37 cellular contexts compared by ENCODE assay signal in genomic region chr15:50813089-50813488, GRCh38.
"Had no signal": no experiment of that assay in that cellular context is flagged by ENCODE, and none has a peak within 500 bp of the region (broad histone marks: within the 10 kb centered on the region; RNA-seq: fewer than 3 reads in every experiment).

No MANE protein-coding gene starts in this region.

- H3K4me1 Mint-ChIP-seq: activated B cell treated with CpG ODN at 0.5 μM for 24 hours; activated CD4-positive, alpha-beta T cell treated with anti-CD3 and anti-CD28 coated beads for 36 hours; activated CD4-positive, alpha-beta T cell treated with anti-CD3 and anti-CD28 coated beads, Interleukin-2, amount 10 ng/mL, durations not matched to agents 24 days and 14 days; activated CD8-positive, alpha-beta memory T cell treated with anti-CD3 and anti-CD28 coated beads, Interleukin-2, amount 10 ng/mL, durations not matched to agents 7 days and 5 days; activated naive CD4-positive, alpha-beta T cell treated with anti-CD3 and anti-CD28 coated beads, Interleukin-2, amount 50 U/mL, for 24 hours; activated naive CD8-positive, alpha-beta T cell treated with anti-CD3 and anti-CD28 coated beads for 36 hours; activated naive CD8-positive, alpha-beta T cell treated with anti-CD3 and anti-CD28 coated beads, Interleukin-2, amount 50 U/mL, for 24 hours had no signal

- H3K27me3 ChIP-seq: adrenal gland, body of pancreas, esophagus squamous epithelium, gastroesophageal sphincter, heart right ventricle had no signal

- H3K36me3 ChIP-seq: adrenal gland, esophagus squamous epithelium, gastroesophageal sphincter, heart right ventricle, WERI-Rb-1 had no signal

- H3K9me3 ChIP-seq: adrenal gland, body of pancreas, esophagus squamous epithelium, gastroesophageal sphincter, heart right ventricle had no signal

- H3K27ac Mint-ChIP-seq: activated B cell treated with CpG ODN at 0.5 μM for 24 hours; activated CD4-positive, alpha-beta memory T cell treated with anti-CD3 and anti-CD28 coated beads for 36 hours; activated CD4-positive, alpha-beta T cell treated with anti-CD3 and anti-CD28 coated beads for 36 hours; activated CD4-positive, alpha-beta T cell treated with anti-CD3 and anti-CD28 coated beads, Interleukin-2, amount 10 ng/mL, durations not matched to agents 24 days and 14 days; activated CD8-positive, alpha-beta memory T cell treated with anti-CD3 and anti-CD28 coated beads, Interleukin-2, amount 10 ng/mL, durations not matched to agents 7 days and 5 days; activated CD8-positive, alpha-beta T cell treated with anti-CD3 and anti-CD28 coated beads, Interleukin-2, amount 10 ng/mL, durations not matched to agents 7 days and 5 days; activated naive CD4-positive, alpha-beta T cell treated with anti-CD3 and anti-CD28 coated beads for 36 hours; activated naive CD4-positive, alpha-beta T cell treated with anti-CD3 and anti-CD28 coated beads, Interleukin-2, amount 50 U/mL, for 24 hours; activated naive CD8-positive, alpha-beta T cell treated with anti-CD3 and anti-CD28 coated beads for 36 hours; activated naive CD8-positive, alpha-beta T cell treated with anti-CD3 and anti-CD28 coated beads, Interleukin-2, amount 50 U/mL, for 24 hours; activated T-helper 1 cell treated with anti-CD3 and anti-CD28 coated beads, Interleukin-12 subunit alpha, Interleukin-12 subunit beta, Interleukin-2, Interleukin-4 antibody, amounts not matched to agents 30 ng/mL and 10 ng/mL and 1 ng/mL, durations not matched to agents 14 hours and 24 hours and 36 hours; activated T-helper 2 cell treated with anti-CD3 and anti-CD28 coated beads, Interferon-gamma antibody, Interleukin-2, Interleukin-4, amounts not matched to agents 10 μg/mL and 5 μg/mL and 100 μg/mL, durations not matched to agents 14 hours and 24 hours and 36 hours; effector memory CD8-positive, alpha-beta T cell; T-helper 17 cell; T-helper 2 cell treated with Interferon-gamma antibody and Interleukin-4, amounts not matched to agents 5 μg/mL and 100 μg/mL, for 36 hours had no signal

- H3K4me1 ChIP-seq: adrenal gland, body of pancreas, gastroesophageal sphincter, heart right ventricle had no signal

- H3K4me3 Mint-ChIP-seq: activated B cell treated with CpG ODN at 0.5 μM for 24 hours; activated CD4-positive, alpha-beta memory T cell treated with anti-CD3 and anti-CD28 coated beads for 36 hours; activated CD4-positive, alpha-beta T cell treated with anti-CD3 and anti-CD28 coated beads for 36 hours; activated CD4-positive, alpha-beta T cell treated with anti-CD3 and anti-CD28 coated beads, Interleukin-2, amount 10 ng/mL, durations not matched to agents 24 days and 14 days; activated CD8-positive, alpha-beta memory T cell treated with anti-CD3 and anti-CD28 coated beads, Interleukin-2, amount 10 ng/mL, durations not matched to agents 7 days and 5 days; activated CD8-positive, alpha-beta T cell treated with anti-CD3 and anti-CD28 coated beads, Interleukin-2, amount 10 ng/mL, durations not matched to agents 7 days and 5 days; activated naive CD4-positive, alpha-beta T cell treated with anti-CD3 and anti-CD28 coated beads for 36 hours; activated naive CD4-positive, alpha-beta T cell treated with anti-CD3 and anti-CD28 coated beads, Interleukin-2, amount 50 U/mL, for 24 hours; activated naive CD8-positive, alpha-beta T cell treated with anti-CD3 and anti-CD28 coated beads for 36 hours; activated naive CD8-positive, alpha-beta T cell treated with anti-CD3 and anti-CD28 coated beads, Interleukin-2, amount 50 U/mL, for 24 hours; activated T-helper 1 cell treated with anti-CD3 and anti-CD28 coated beads, Interleukin-12 subunit alpha, Interleukin-12 subunit beta, Interleukin-2, Interleukin-4 antibody, amounts not matched to agents 30 ng/mL and 10 ng/mL and 1 ng/mL, durations not matched to agents 14 hours and 24 hours and 36 hours; effector memory CD8-positive, alpha-beta T cell; T-helper 17 cell; T-helper 2 cell treated with Interferon-gamma antibody and Interleukin-4, amounts not matched to agents 5 μg/mL and 100 μg/mL, for 36 hours had no signal

- H3K4me3 ChIP-seq: adrenal gland, body of pancreas, esophagus squamous epithelium, gastroesophageal sphincter, heart right ventricle had no signal

- ATAC-seq: activated CD4-positive, alpha-beta T cell treated with anti-CD3 and anti-CD28 coated beads for 36 hours; activated CD4-positive, CD25-positive, alpha-beta regulatory T cell treated with anti-CD3 and anti-CD28 coated beads, Interleukin-2, amount 50 U/mL, for 24 hours; activated CD8-positive, alpha-beta memory T cell treated with anti-CD3 and anti-CD28 coated beads, Interleukin-2, amount 10 ng/mL, durations not matched to agents 7 days and 5 days; activated CD8-positive, alpha-beta T cell treated with anti-CD3 and anti-CD28 coated beads, Interleukin-2, amount 10 ng/mL, durations not matched to agents 7 days and 5 days; activated naive CD8-positive, alpha-beta T cell treated with anti-CD3 and anti-CD28 coated beads, Interleukin-2, amount 50 U/mL, for 24 hours; body of pancreas; effector memory CD8-positive, alpha-beta T cell; gastroesophageal sphincter; heart right ventricle; T-helper 17 cell had no signal

- H3K36me3 Mint-ChIP-seq: activated CD4-positive, alpha-beta memory T cell treated with anti-CD3 and anti-CD28 coated beads for 36 hours; activated CD8-positive, alpha-beta memory T cell treated with anti-CD3 and anti-CD28 coated beads, Interleukin-2, amount 10 ng/mL, durations not matched to agents 7 days and 5 days; activated naive CD4-positive, alpha-beta T cell treated with anti-CD3 and anti-CD28 coated beads, Interleukin-2, amount 50 U/mL, for 24 hours; activated naive CD8-positive, alpha-beta T cell treated with anti-CD3 and anti-CD28 coated beads for 36 hours had no signal

- H3K9me3 Mint-ChIP-seq: activated B cell treated with CpG ODN at 0.5 μM for 24 hours; activated CD4-positive, alpha-beta memory T cell treated with anti-CD3 and anti-CD28 coated beads for 36 hours; activated CD4-positive, alpha-beta T cell treated with anti-CD3 and anti-CD28 coated beads, Interleukin-2, amount 10 ng/mL, durations not matched to agents 24 days and 14 days; activated naive CD4-positive, alpha-beta T cell treated with anti-CD3 and anti-CD28 coated beads for 36 hours; activated naive CD4-positive, alpha-beta T cell treated with anti-CD3 and anti-CD28 coated beads, Interleukin-2, amount 50 U/mL, for 24 hours; activated naive CD8-positive, alpha-beta T cell treated with anti-CD3 and anti-CD28 coated beads for 36 hours; activated naive CD8-positive, alpha-beta T cell treated with anti-CD3 and anti-CD28 coated beads, Interleukin-2, amount 50 U/mL, for 24 hours; activated T-helper 1 cell treated with anti-CD3 and anti-CD28 coated beads, Interleukin-12 subunit alpha, Interleukin-12 subunit beta, Interleukin-2, Interleukin-4 antibody, amounts not matched to agents 30 ng/mL and 10 ng/mL and 1 ng/mL, durations not matched to agents 14 hours and 24 hours and 36 hours; activated T-helper 2 cell treated with anti-CD3 and anti-CD28 coated beads, Interferon-gamma antibody, Interleukin-2, Interleukin-4, amounts not matched to agents 10 μg/mL and 5 μg/mL and 100 μg/mL, durations not matched to agents 14 hours and 24 hours and 36 hours; effector memory CD8-positive, alpha-beta T cell; T-helper 2 cell treated with Interferon-gamma antibody and Interleukin-4, amounts not matched to agents 5 μg/mL and 100 μg/mL, for 36 hours had no signal

- DNase-seq: activated B cell treated with CpG ODN at 0.5 μM for 24 hours; activated CD4-positive, alpha-beta memory T cell treated with anti-CD3 and anti-CD28 coated beads for 36 hours; activated CD4-positive, alpha-beta T cell treated with anti-CD3 and anti-CD28 coated beads for 36 hours; activated CD4-positive, alpha-beta T cell treated with anti-CD3 and anti-CD28 coated beads, Interleukin-2, amount 10 ng/mL, durations not matched to agents 24 days and 14 days; activated CD8-positive, alpha-beta memory T cell treated with anti-CD3 and anti-CD28 coated beads, Interleukin-2, amount 10 ng/mL, durations not matched to agents 7 days and 5 days; activated CD8-positive, alpha-beta memory T cell treated with anti-CD3 and anti-CD28 coated beads, Interleukin-2, amount 50 U/mL, for 4 hours; activated CD8-positive, alpha-beta T cell treated with anti-CD3 and anti-CD28 coated beads, Interleukin-2, amount 10 ng/mL, durations not matched to agents 7 days and 5 days; activated effector memory CD4-positive, alpha-beta T cell treated with anti-CD3 and anti-CD28 coated beads, Interleukin-2, amount 50 U/mL, for 16 hours; activated naive CD4-positive, alpha-beta T cell treated with anti-CD3 and anti-CD28 coated beads for 36 hours; activated naive CD8-positive, alpha-beta T cell treated with anti-CD3 and anti-CD28 coated beads for 36 hours; activated naive CD8-positive, alpha-beta T cell treated with anti-CD3 and anti-CD28 coated beads, Interleukin-2, amount 50 U/mL, for 24 hours; activated T-cell treated with anti-CD3 and anti-CD28 coated beads, Interleukin-2, amount 50 U/mL, for 1 hour; activated T-cell treated with anti-CD3 and anti-CD28 coated beads, Interleukin-2, amount 50 U/mL, for 48 hours; adrenal gland; amygdala; aorta; body of pancreas; caudate nucleus; cortex of kidney; dermis blood vessel endothelial cell; effector CD4-positive, alpha-beta T cell; effector memory CD8-positive, alpha-beta T cell; esophagus squamous epithelium; foreskin melanocyte; heart right ventricle; T-helper 17 cell; T1000; WERI-Rb-1 had no signal

- FAIRE-seq: colon, endothelial cell of umbilical vein had no signal

- H3K27me3 Mint-ChIP-seq: activated CD4-positive, alpha-beta memory T cell treated with anti-CD3 and anti-CD28 coated beads for 36 hours; activated naive CD4-positive, alpha-beta T cell treated with anti-CD3 and anti-CD28 coated beads, Interleukin-2, amount 50 U/mL, for 24 hours; activated naive CD8-positive, alpha-beta T cell treated with anti-CD3 and anti-CD28 coated beads, Interleukin-2, amount 50 U/mL, for 24 hours; effector memory CD8-positive, alpha-beta T cell had no signal

- H3K27ac ChIP-seq: adrenal gland, body of pancreas, epithelial cell of prostate, esophagus squamous epithelium, gastroesophageal sphincter, heart right ventricle, WERI-Rb-1 had no signal
